ENCODE assay signal across 1 cellular context in genomic region chr3:12869025-12869695, GRCh38.
TF ChIP-seq lines count a peak whose summit lies in the region.

No MANE protein-coding gene starts in this region.

TF ChIP-seq in HEK293, 187 proteins besides CTCF, POLR2A, EP300 and RAD21 (continued from another document):
- TF ChIP-seq PRDM2 (tag by site-specific recombination; IDR thresholded peaks at IDR 0.05; ENCODE audit: borderline replicate concordance) (no peak), ZNF707 (tag by site-specific recombination; IDR thresholded peaks at IDR 0.05) (no peak), ZIC2 (tag by site-specific recombination; IDR thresholded peaks at IDR 0.05) (peak; percentile 89), ZEB2 (tag by site-specific recombination; IDR thresholded peaks at IDR 0.05) (no peak), ZNF843 (tag by site-specific recombination; IDR thresholded peaks at IDR 0.05) (no peak), KLF9 (tag by site-specific recombination; IDR thresholded peaks at IDR 0.05; ENCODE audit: low read depth) (0 out of 2 replicates have a peak, but pooled peaks have one; percentile 25), ZNF660 (tag by site-specific recombination; IDR thresholded peaks at IDR 0.05) (no peak), ZNF280C (tag by site-specific recombination; IDR thresholded peaks at IDR 0.05) (no peak), GLIS1 (tag by site-specific recombination; IDR thresholded peaks at IDR 0.05) (peak; percentile 84), KLF8 (tag by site-specific recombination; IDR thresholded peaks at IDR 0.05) (no peak), ZNF24 (tag by site-specific recombination; IDR thresholded peaks at IDR 0.05) (no peak), ZNF341 (tag by site-specific recombination; IDR thresholded peaks at IDR 0.05; ENCODE audit: low read depth) (peak; percentile 74), ZNF311 (tag by site-specific recombination; IDR thresholded peaks at IDR 0.05; ENCODE audit: borderline replicate concordance) (no peak)
